ENCODE assay signal across 1 cellular context in genomic region chr6:161439093-161439492, GRCh38.
TF ChIP-seq lines count a peak whose summit lies in the region.

No MANE protein-coding gene starts in this region.

TF ChIP-seq in GM23338, 12 proteins besides CTCF, POLR2A, EP300 and RAD21 (continued from another document):
- TF ChIP-seq, protein P1, sequence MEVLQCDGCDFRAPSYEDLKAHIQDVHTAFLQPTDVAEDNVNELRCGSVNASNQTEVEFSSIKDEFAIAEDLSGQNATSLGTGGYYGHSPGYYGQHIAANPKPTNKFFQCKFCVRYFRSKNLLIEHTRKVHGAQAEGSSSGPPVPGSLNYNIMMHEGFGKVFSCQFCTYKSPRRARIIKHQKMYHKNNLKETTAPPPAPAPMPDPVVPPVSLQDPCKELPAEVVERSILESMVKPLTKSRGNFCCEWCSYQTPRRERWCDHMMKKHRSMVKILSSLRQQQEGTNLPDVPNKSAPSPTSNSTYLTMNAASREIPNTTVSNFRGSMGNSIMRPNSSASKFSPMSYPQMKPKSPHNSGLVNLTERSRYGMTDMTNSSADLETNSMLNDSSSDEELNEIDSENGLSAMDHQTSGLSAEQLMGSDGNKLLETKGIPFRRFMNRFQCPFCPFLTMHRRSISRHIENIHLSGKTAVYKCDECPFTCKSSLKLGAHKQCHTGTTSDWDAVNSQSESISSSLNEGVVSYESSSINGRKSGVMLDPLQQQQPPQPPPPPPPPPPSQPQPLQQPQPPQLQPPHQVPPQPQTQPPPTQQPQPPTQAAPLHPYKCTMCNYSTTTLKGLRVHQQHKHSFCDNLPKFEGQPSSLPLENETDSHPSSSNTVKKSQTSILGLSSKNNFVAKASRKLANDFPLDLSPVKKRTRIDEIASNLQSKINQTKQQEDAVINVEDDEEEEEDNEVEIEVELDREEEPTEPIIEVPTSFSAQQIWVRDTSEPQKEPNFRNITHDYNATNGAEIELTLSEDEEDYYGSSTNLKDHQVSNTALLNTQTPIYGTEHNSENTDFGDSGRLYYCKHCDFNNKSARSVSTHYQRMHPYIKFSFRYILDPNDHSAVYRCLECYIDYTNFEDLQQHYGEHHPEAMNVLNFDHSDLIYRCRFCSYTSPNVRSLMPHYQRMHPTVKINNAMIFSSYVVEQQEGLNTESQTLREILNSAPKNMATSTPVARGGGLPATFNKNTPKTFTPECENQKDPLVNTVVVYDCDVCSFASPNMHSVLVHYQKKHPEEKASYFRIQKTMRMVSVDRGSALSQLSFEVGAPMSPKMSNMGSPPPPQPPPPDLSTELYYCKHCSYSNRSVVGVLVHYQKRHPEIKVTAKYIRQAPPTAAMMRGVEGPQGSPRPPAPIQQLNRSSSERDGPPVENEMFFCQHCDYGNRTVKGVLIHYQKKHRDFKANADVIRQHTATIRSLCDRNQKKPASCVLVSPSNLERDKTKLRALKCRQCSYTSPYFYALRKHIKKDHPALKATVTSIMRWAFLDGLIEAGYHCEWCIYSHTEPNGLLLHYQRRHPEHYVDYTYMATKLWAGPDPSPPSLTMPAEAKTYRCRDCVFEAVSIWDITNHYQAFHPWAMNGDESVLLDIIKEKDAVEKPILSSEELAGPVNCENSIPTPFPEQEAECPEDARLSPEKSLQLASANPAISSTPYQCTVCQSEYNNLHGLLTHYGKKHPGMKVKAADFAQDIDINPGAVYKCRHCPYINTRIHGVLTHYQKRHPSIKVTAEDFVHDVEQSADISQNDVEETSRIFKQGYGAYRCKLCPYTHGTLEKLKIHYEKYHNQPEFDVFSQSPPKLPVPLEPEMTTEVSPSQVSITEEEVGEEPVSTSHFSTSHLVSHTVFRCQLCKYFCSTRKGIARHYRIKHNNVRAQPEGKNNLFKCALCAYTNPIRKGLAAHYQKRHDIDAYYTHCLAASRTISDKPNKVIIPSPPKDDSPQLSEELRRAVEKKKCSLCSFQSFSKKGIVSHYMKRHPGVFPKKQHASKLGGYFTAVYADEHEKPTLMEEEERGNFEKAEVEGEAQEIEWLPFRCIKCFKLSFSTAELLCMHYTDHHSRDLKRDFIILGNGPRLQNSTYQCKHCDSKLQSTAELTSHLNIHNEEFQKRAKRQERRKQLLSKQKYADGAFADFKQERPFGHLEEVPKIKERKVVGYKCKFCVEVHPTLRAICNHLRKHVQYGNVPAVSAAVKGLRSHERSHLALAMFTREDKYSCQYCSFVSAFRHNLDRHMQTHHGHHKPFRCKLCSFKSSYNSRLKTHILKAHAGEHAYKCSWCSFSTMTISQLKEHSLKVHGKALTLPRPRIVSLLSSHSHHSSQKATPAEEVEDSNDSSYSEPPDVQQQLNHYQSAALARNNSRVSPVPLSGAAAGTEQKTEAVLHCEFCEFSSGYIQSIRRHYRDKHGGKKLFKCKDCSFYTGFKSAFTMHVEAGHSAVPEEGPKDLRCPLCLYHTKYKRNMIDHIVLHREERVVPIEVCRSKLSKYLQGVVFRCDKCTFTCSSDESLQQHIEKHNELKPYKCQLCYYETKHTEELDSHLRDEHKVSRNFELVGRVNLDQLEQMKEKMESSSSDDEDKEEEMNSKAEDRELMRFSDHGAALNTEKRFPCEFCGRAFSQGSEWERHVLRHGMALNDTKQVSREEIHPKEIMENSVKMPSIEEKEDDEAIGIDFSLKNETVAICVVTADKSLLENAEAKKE (CRISPR knock-in tag; IDR thresholded peaks at IDR 0.05) = no peak
TF ChIP-seq in GM23338: peak in this region for 0.
